Comparison of ENCODE assay signal across 2 cellular contexts in the genomic region with DNA sequence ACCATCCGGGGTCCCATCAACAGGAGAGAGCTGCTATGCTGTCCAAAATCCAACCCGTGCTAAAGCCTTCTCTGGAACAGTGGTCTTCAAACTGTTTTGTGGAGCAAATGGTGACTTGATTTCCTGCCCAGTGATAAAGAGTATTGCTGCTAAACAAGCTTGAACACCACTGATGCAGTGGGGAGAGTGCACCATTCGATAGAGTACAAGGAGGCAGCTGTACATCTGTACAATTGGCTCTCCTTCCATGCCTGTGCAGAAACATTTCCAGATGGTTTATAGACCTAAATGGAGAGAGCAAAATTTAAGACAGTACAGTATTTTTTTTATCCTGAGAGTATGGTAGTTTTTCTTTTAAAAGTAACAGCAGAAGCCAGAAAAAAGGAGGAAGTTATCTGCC.
TF ChIP-seq lines count a peak whose summit lies in the region.

No MANE protein-coding gene starts in this region.

TF ChIP-seq in IMR-90, 13 proteins besides CTCF, POLR2A, EP300 and RAD21:
- no peak for TF ChIP-seq MAZ (IDR thresholded peaks at IDR 0.05; ENCODE audit: borderline replicate concordance, low read depth, low read length)
- TF ChIP-seq RFX5 (IDR thresholded peaks at IDR 0.05; ENCODE audit: low read depth, low read length): no peak
- no peak for TF ChIP-seq BHLHE40 (IDR thresholded peaks at IDR 0.05; ENCODE audit: low read depth, low read length)
- no peak for TF ChIP-seq CEBPB (IDR thresholded peaks at IDR 0.05; ENCODE audit: low read depth, low read length)
- no peak for TF ChIP-seq SMC3 (IDR thresholded peaks at IDR 0.05; ENCODE audit: low read depth, low read length)
- TF ChIP-seq CHD1 (IDR thresholded peaks at IDR 0.05; ENCODE audit: low read depth, low read length): no peak

TF ChIP-seq in K562, 482 proteins besides CTCF, POLR2A, EP300 and RAD21:
- TF ChIP-seq WHSC1 (IDR thresholded peaks at IDR 0.05; ENCODE audit: low read length) (no peak), ZNF184 (CRISPR knock-in tag; IDR thresholded peaks at IDR 0.05) (no peak), LARP7 (IDR thresholded peaks at IDR 0.05) (no peak), TOE1 (IDR thresholded peaks at IDR 0.05; ENCODE audit: borderline replicate concordance) (no peak), TOE1 (CRISPR knock-in tag; IDR thresholded peaks at IDR 0.05; ENCODE audit: borderline replicate concordance, low read depth) (no peak), YBX1 (IDR thresholded peaks at IDR 0.05) (no peak), PCBP1 (IDR thresholded peaks at IDR 0.05; ENCODE audit: low read depth, low read length, poor library complexity, severe bottlenecking) (no peak), SREBF2 (CRISPR knock-in tag; IDR thresholded peaks at IDR 0.05) (no peak), ZNF76 (CRISPR knock-in tag; IDR thresholded peaks at IDR 0.05; ENCODE audit: borderline replicate concordance) (no peak)
- TF ChIP-seq, protein P1, sequence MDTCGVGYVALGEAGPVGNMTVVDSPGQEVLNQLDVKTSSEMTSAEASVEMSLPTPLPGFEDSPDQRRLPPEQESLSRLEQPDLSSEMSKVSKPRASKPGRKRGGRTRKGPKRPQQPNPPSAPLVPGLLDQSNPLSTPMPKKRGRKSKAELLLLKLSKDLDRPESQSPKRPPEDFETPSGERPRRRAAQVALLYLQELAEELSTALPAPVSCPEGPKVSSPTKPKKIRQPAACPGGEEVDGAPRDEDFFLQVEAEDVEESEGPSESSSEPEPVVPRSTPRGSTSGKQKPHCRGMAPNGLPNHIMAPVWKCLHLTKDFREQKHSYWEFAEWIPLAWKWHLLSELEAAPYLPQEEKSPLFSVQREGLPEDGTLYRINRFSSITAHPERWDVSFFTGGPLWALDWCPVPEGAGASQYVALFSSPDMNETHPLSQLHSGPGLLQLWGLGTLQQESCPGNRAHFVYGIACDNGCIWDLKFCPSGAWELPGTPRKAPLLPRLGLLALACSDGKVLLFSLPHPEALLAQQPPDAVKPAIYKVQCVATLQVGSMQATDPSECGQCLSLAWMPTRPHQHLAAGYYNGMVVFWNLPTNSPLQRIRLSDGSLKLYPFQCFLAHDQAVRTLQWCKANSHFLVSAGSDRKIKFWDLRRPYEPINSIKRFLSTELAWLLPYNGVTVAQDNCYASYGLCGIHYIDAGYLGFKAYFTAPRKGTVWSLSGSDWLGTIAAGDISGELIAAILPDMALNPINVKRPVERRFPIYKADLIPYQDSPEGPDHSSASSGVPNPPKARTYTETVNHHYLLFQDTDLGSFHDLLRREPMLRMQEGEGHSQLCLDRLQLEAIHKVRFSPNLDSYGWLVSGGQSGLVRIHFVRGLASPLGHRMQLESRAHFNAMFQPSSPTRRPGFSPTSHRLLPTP (IDR thresholded peaks at IDR 0.05; ENCODE audit: borderline replicate concordance, extremely low read depth, insufficient read length): no peak
- TF ChIP-seq, protein P2, sequence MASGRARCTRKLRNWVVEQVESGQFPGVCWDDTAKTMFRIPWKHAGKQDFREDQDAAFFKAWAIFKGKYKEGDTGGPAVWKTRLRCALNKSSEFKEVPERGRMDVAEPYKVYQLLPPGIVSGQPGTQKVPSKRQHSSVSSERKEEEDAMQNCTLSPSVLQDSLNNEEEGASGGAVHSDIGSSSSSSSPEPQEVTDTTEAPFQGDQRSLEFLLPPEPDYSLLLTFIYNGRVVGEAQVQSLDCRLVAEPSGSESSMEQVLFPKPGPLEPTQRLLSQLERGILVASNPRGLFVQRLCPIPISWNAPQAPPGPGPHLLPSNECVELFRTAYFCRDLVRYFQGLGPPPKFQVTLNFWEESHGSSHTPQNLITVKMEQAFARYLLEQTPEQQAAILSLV (tag; IDR thresholded peaks at IDR 0.05): no peak
